In the genomic region with DNA sequence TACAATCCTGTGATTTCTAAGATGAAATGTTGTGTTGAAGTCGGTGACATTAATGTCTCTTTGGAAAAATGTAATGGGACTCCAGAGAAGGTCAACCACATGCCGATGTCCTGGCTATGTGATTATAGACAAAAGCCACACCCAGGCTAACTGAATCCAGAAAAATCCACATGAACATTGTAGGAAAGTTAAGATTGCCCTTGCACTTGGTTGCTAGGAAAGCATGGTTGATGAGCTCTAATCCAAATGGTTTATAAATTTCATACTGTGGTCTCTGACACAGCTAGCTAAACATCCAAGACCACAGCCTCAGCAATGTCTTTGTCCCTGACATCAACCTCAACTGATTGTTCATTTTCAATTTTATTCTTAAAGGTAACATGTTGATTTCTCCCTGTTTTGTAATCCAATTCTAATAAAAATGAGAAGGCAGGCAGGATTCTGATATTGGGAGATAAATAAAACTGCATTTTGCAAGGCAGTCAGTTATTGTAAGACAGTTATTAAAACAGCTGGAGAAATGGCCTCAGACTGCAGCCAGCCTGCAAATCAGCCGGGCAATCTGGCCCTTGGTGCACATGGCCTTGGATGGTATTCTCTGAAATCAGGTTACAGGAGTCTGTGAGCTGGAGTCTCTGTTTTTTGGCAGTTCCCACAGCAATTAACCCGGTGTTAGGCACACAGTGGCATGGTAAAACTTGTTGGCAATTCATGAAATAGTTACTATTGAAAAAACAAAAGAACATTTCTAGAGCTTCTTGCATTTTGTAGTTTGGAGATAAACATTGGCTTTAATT, we compare ENCODE assay signal across 24 cellular contexts.
A peak's percentile ranks its signal among the peaks of the same experiment; 100 is the strongest.
DNase-seq lines count a peak whose midpoint lies in the region; ATAC-seq, FAIRE-seq and TF ChIP-seq lines count a peak whose summit lies in the region.
"Had no signal": no experiment of that assay in that cellular context is flagged by ENCODE, and none has a peak within 500 bp of the region (broad histone marks: within the 10 kb centered on the region; RNA-seq: fewer than 3 reads in every experiment).

No MANE protein-coding gene starts in this region.

- ATAC-seq in WTC11, result no peak
- ATAC-seq: sciatic nerve, T-helper 17 cell had no signal

- no peak for TF ChIP-seq CTCF in WTC11 (IDR thresholded peaks at IDR 0.05)
- no peak for TF ChIP-seq CTCF in kidney (IDR thresholded peaks at IDR 0.05; ENCODE audit: borderline replicate concordance, extremely low read depth, insufficient read depth)
- TF ChIP-seq CTCF in esophagus squamous epithelium (IDR thresholded peaks at IDR 0.05), result no peak
- no peak for TF ChIP-seq CTCF in MM.1S (IDR thresholded peaks at IDR 0.05; ENCODE audit: low read length)

- peak; percentile 33 for DNase-seq in DMS 273 (lab: John Stamatoyannopoulos, UW; ENCODE audit: unreplicated experiment)
- DNase-seq in DMS 273 treated with DMSO at 0.1 percent for 48 hours (lab: John Stamatoyannopoulos, UW), result no peak
- DNase-seq in WTC11 (ENCODE audit: low spot score), result no peak
- DNase-seq in kidney, result no peak
- no peak for DNase-seq in esophagus squamous epithelium (lab: John Stamatoyannopoulos, UW)
- no peak for DNase-seq in posterior vena cava (ENCODE audit: low spot score)
- DNase-seq in MM.1S, result no peak
- DNase-seq: activated CD4-positive, alpha-beta T cell treated with anti-CD3 and anti-CD28 coated beads for 1 hour; activated CD8-positive, alpha-beta memory T cell treated with anti-CD3 and anti-CD28 coated beads, Interleukin-2, amount 50 U/mL, for 4 hours; activated naive CD4-positive, alpha-beta T cell treated with anti-CD3 and anti-CD28 coated beads for 36 hours; CD4-positive, alpha-beta T cell; effector CD4-positive, alpha-beta T cell; EL; foreskin fibroblast; NCI-H1105; NCI-H774; RPMI8226; stimulated activated CD4-positive, alpha-beta T cell treated with anti-CD3 and anti-CD28 coated beads, Interleukin-4, amount 100 ng/mL, for 4 hours; T-helper 17 cell had no signal

- H3K27ac Mint-ChIP-seq in WTC11, result peak overlapping the region; percentile 55; the same call in 1 of the 2 replicates
- H3K27ac Mint-ChIP-seq: activated naive CD4-positive, alpha-beta T cell treated with anti-CD3 and anti-CD28 coated beads for 36 hours; CD4-positive, alpha-beta T cell; T-helper 17 cell had no signal

- peaks cover 4% of the 10 kb centered on the region for H3F3A ChIP-seq in MM.1S (ENCODE audit: insufficient read depth, low read length)

- H3K4me1 Mint-ChIP-seq in WTC11, result peaks cover 33% of the 10 kb centered on the region

- H3K27ac ChIP-seq in kidney (ENCODE audit: low read depth in 2 of 2, low read length in 2 of 2) (peak overlapping the region; percentile 28 to 49), stomach smooth muscle (ENCODE audit: low read length) (peak overlapping the region; percentile 25), esophagus squamous epithelium (peak overlapping the region in 2 of 4 donors; percentile 10), MM.1S (ENCODE audit: low read length) (no peak overlapping the region)
- H3K27ac ChIP-seq: 22Rv1 had no signal

- no peaks in the 10 kb centered on the region for H4K20me1 ChIP-seq in MM.1S (ENCODE audit: insufficient read depth, low read length)

- H3K36me3 ChIP-seq in kidney (ENCODE audit: control insufficient read depth in 1 of 2, insufficient read depth in 2 of 2, low read length in 2 of 2) (no peaks in the 10 kb centered on the region), stomach smooth muscle (ENCODE audit: control insufficient read depth in 2 of 2, insufficient read depth in 2 of 2, low read length in 2 of 2) (no peaks in the 10 kb centered on the region), esophagus squamous epithelium (no peaks in the 10 kb centered on the region), MM.1S (replicated peaks; ENCODE audit: insufficient read depth, low read length) (no peaks in the 10 kb centered on the region)
- H3K36me3 ChIP-seq: HAP-1 had no signal

- H3K27me3 Mint-ChIP-seq in WTC11 (ENCODE audit: low read depth), result no peaks in the 10 kb centered on the region
- H3K27me3 Mint-ChIP-seq: CD4-positive, alpha-beta T cell had no signal

- no peak overlapping the region for H3K4me2 ChIP-seq in MM.1S (ENCODE audit: low read depth, low read length)

- H3K9ac ChIP-seq in kidney (ENCODE audit: low read length in 2 of 2), result peak overlapping the region in 1 of 2 donors; percentile 22
- H3K9ac ChIP-seq in stomach smooth muscle (ENCODE audit: low read length in 2 of 2), result peak overlapping the region in 1 of 2 donors; percentile 11
- no peak overlapping the region for H3K9ac ChIP-seq in MM.1S (ENCODE audit: low read length)

- H3K36me3 Mint-ChIP-seq in WTC11, result no peaks in the 10 kb centered on the region

- H3K4me1 ChIP-seq in kidney (ENCODE audit: control insufficient read depth in 1 of 2, insufficient read depth in 1 of 2, low read depth in 1 of 2, low read length in 2 of 2) (peaks cover 29 to 33% of the 10 kb centered on the region in 2 donors), stomach smooth muscle (ENCODE audit: control insufficient read depth, insufficient read depth, low read length) (peaks cover 21% of the 10 kb centered on the region), esophagus squamous epithelium (peaks cover 0 to 70% (median 4%) of the 10 kb centered on the region in 3 donors), MM.1S (ENCODE audit: low read length) (0 out of 2 replicates have a peak, but pooled peaks cover 9% of the 10 kb centered on the region)

- POLR2A ChIA-PET in WTC11 (lab: Charles Lee), result no interaction called here

- H2AFZ ChIP-seq in MM.1S (ENCODE audit: low read length), result no peak overlapping the region

- H3K27me3 ChIP-seq in stomach smooth muscle (ENCODE audit: control insufficient read depth in 1 of 2, insufficient read depth in 2 of 2, low read length in 2 of 2) (no peaks in the 10 kb centered on the region), esophagus squamous epithelium (no peaks in the 10 kb centered on the region), MM.1S (replicated peaks; ENCODE audit: insufficient read depth, low read length) (no peaks in the 10 kb centered on the region)

- WGBS in esophagus squamous epithelium, 2 donors, result 44 to 66% methylated on average over 4 of the region's 4 CpGs

- TF ChIP-seq POLR2A in esophagus squamous epithelium (IDR thresholded peaks at IDR 0.05), result no peak

- H3K4me3 ChIP-seq in kidney (ENCODE audit: low read length in 2 of 2) (peak overlapping the region in 1 of 2 donors; percentile 5), stomach smooth muscle (ENCODE audit: low read length in 2 of 2) (peak overlapping the region in 1 of 2 donors; percentile 3), esophagus squamous epithelium (no peak overlapping the region), MM.1S (ENCODE audit: low read length) (no peak overlapping the region)
- H3K4me3 ChIP-seq: HAP-1, lung had no signal

- H3K9me2 ChIP-seq in MM.1S (replicated peaks; ENCODE audit: insufficient read depth, low read length), result no peaks in the 10 kb centered on the region

- H3K9me3 Mint-ChIP-seq in WTC11, result no peaks in the 10 kb centered on the region
- H3K9me3 Mint-ChIP-seq: activated naive CD4-positive, alpha-beta T cell treated with anti-CD3 and anti-CD28 coated beads for 36 hours; CD4-positive, alpha-beta T cell had no signal

- H3K9me3 ChIP-seq in kidney (ENCODE audit: control insufficient read depth in 1 of 2, low read length in 2 of 2) (no peaks in the 10 kb centered on the region), stomach smooth muscle (ENCODE audit: control insufficient read depth in 2 of 2, low read length in 2 of 2) (no peaks in the 10 kb centered on the region), esophagus squamous epithelium (no peaks in the 10 kb centered on the region), MM.1S (replicated peaks; ENCODE audit: insufficient read depth, low read length) (no peaks in the 10 kb centered on the region)
- H3K9me3 ChIP-seq: HAP-1 had no signal

- CTCF ChIA-PET in WTC11 (lab: Charles Lee), result interaction anchor here (0.6 kb wide), 1 partner anchor 23 kb away, joined by 4 read pairs; no protein-coding TSS in a partner anchor

- no peaks in the 10 kb centered on the region for H3K79me2 ChIP-seq in MM.1S (ENCODE audit: low read length)

- H3K4me3 Mint-ChIP-seq in WTC11, result no peak overlapping the region
- H3K4me3 Mint-ChIP-seq: activated naive CD4-positive, alpha-beta T cell treated with anti-CD3 and anti-CD28 coated beads for 36 hours; CD4-positive, alpha-beta T cell; T-helper 17 cell had no signal

- FAIRE-seq in kidney (lab: Jason Lieb, UNC), result no peak

- intact Hi-C loops in kidney (cut with DNase I) (no loop called here), esophagus squamous epithelium (cut with DNase I) (no loop called here), posterior vena cava (cut with DNase I) (no loop called here)

TF ChIP-seq in WTC11, 78 proteins besides CTCF, POLR2A, EP300 and RAD21:
- TF ChIP-seq GABPB1 (CRISPR knock-in tag; IDR thresholded peaks at IDR 0.05) (no peak), ZNF396 (CRISPR knock-in tag; IDR thresholded peaks at IDR 0.05; ENCODE audit: borderline replicate concordance) (no peak)
- TF ChIP-seq, protein P1, sequence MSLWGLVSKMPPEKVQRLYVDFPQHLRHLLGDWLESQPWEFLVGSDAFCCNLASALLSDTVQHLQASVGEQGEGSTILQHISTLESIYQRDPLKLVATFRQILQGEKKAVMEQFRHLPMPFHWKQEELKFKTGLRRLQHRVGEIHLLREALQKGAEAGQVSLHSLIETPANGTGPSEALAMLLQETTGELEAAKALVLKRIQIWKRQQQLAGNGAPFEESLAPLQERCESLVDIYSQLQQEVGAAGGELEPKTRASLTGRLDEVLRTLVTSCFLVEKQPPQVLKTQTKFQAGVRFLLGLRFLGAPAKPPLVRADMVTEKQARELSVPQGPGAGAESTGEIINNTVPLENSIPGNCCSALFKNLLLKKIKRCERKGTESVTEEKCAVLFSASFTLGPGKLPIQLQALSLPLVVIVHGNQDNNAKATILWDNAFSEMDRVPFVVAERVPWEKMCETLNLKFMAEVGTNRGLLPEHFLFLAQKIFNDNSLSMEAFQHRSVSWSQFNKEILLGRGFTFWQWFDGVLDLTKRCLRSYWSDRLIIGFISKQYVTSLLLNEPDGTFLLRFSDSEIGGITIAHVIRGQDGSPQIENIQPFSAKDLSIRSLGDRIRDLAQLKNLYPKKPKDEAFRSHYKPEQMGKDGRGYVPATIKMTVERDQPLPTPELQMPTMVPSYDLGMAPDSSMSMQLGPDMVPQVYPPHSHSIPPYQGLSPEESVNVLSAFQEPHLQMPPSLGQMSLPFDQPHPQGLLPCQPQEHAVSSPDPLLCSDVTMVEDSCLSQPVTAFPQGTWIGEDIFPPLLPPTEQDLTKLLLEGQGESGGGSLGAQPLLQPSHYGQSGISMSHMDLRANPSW (CRISPR knock-in tag; conservative IDR thresholded peaks at IDR 0.05; ENCODE audit: low read depth), result no peak
